Comparison of ENCODE assay signal across 14 cellular contexts in genomic region chr7:150376560-150376959, GRCh38. TPM values are rescaled to one million over a fixed set of nuclear protein-coding genes. Genes with fewer than 3 reads are reported as not detected.
DNase-seq lines count a peak whose midpoint lies in the region; ATAC-seq and TF ChIP-seq lines count a peak whose summit lies in the region.
"Had no signal": no experiment of that assay in that cellular context is flagged by ENCODE, and none has a peak within 500 bp of the region (broad histone marks: within the 10 kb centered on the region; RNA-seq: fewer than 3 reads in every experiment).

No MANE protein-coding gene starts in this region.

- peak overlapping the region; percentile 91 for H3K27ac Mint-ChIP-seq in activated T-cell treated with anti-CD3 and anti-CD28 coated beads, Interleukin-2, amount 50 U/mL, for 72 hours
- peak overlapping the region in 1 of 2 donors; percentile 79 for H3K27ac Mint-ChIP-seq in stimulated activated naive CD8-positive, alpha-beta T cell treated with anti-CD3 and anti-CD28 coated beads, Interleukin-15, amount 100 ng/mL, for 72 hours
- H3K27ac Mint-ChIP-seq: activated CD8-positive, alpha-beta memory T cell treated with anti-CD3 and anti-CD28 coated beads, Interleukin-2, amount 10 ng/mL, durations not matched to agents 7 days and 5 days had no signal

- peaks cover 2% of the 10 kb centered on the region in 2 donors for H3K36me3 Mint-ChIP-seq in activated T-cell treated with anti-CD3 and anti-CD28 coated beads, Interleukin-2, amount 50 U/mL, for 72 hours (ENCODE audit: insufficient read depth in 2 of 2)

- H3K4me3 ChIP-seq in SJCRH30 (no peak overlapping the region), liver (ENCODE audit: low read depth in 1 of 3, low read length in 3 of 3) (no peak overlapping the region), prostate gland (no peak overlapping the region)

- H3K9me3 Mint-ChIP-seq in activated T-cell treated with anti-CD3 and anti-CD28 coated beads, Interleukin-2, amount 50 U/mL, for 72 hours = no peaks in the 10 kb centered on the region
- no peaks in the 10 kb centered on the region for H3K9me3 Mint-ChIP-seq in stimulated activated naive CD8-positive, alpha-beta T cell treated with anti-CD3 and anti-CD28 coated beads, Interleukin-15, amount 100 ng/mL, for 72 hours

- no peak for DNase-seq in activated T-cell treated with anti-CD3 and anti-CD28 coated beads, Interleukin-2, amount 50 U/mL, for 72 hours
- no peak for DNase-seq in activated T-cell treated with anti-CD3 and anti-CD28 coated beads, Interleukin-2, amount 50 U/mL, for 1 hour
- DNase-seq in SJCRH30 (peak in 1 of 2 experiments; percentile 39), prostate gland (ENCODE audit: low spot score) (no peak), mucosa of gallbladder (ENCODE audit: low spot score) (no peak)
- DNase-seq in stimulated activated naive CD8-positive, alpha-beta T cell treated with anti-CD3 and anti-CD28 coated beads, Interleukin-15, amount 100 ng/mL, for 72 hours = no peak
- DNase-seq: activated CD8-positive, alpha-beta memory T cell treated with anti-CD3 and anti-CD28 coated beads, Interleukin-2, amount 10 ng/mL, durations not matched to agents 7 days and 5 days; cerebellar nuclear complex; HCEC 1CT; left cardiac atrium; NCI-H446 treated with DMSO at 0.1 percent for 48 hours; SK-N-SH had no signal

- peak overlapping the region; percentile 67 to 83 for H3K4me3 Mint-ChIP-seq in activated T-cell treated with anti-CD3 and anti-CD28 coated beads, Interleukin-2, amount 50 U/mL, for 72 hours
- peak overlapping the region; percentile 73 to 79 for H3K4me3 Mint-ChIP-seq in stimulated activated naive CD8-positive, alpha-beta T cell treated with anti-CD3 and anti-CD28 coated beads, Interleukin-15, amount 100 ng/mL, for 72 hours
- H3K4me3 Mint-ChIP-seq: activated CD8-positive, alpha-beta memory T cell treated with anti-CD3 and anti-CD28 coated beads, Interleukin-2, amount 10 ng/mL, durations not matched to agents 7 days and 5 days had no signal

- H3K9ac ChIP-seq in liver (ENCODE audit: low read depth in 1 of 2, low read length in 2 of 2) = no peak overlapping the region
- H3K9ac ChIP-seq: SK-N-SH had no signal

- peaks cover 29% of the 10 kb centered on the region for H3K36me3 ChIP-seq in SJCRH30
- H3K36me3 ChIP-seq in liver (ENCODE audit: control insufficient read depth in 4 of 4, insufficient read depth in 3 of 4, low read depth in 1 of 4, low read length in 3 of 4) = peaks cover 6 to 15% (median 10%) of the 10 kb centered on the region in 4 donors
- H3K36me3 ChIP-seq in prostate gland = no peaks in the 10 kb centered on the region

- ATAC-seq in activated T-cell treated with anti-CD3 and anti-CD28 coated beads, Interleukin-2, amount 50 U/mL, for 72 hours (replicated peaks in 1 of 2) = no peak
- no peak for ATAC-seq in stimulated activated naive CD8-positive, alpha-beta T cell treated with anti-CD3 and anti-CD28 coated beads, Interleukin-15, amount 100 ng/mL, for 72 hours
- no peak for ATAC-seq in GM18870 (IDR thresholded peaks at IDR 0.05; ENCODE audit: unreplicated experiment)
- ATAC-seq: activated CD8-positive, alpha-beta memory T cell treated with anti-CD3 and anti-CD28 coated beads, Interleukin-2, amount 10 ng/mL, durations not matched to agents 7 days and 5 days; left cardiac atrium had no signal

- peaks cover 60% of the 10 kb centered on the region for H3K4me1 Mint-ChIP-seq in activated T-cell treated with anti-CD3 and anti-CD28 coated beads, Interleukin-2, amount 50 U/mL, for 72 hours (ENCODE audit: low read depth)
- H3K4me1 Mint-ChIP-seq in stimulated activated naive CD8-positive, alpha-beta T cell treated with anti-CD3 and anti-CD28 coated beads, Interleukin-15, amount 100 ng/mL, for 72 hours = peaks cover 79% of the 10 kb centered on the region

- no peaks in the 10 kb centered on the region for H3K27me3 ChIP-seq in SJCRH30
- H3K27me3 ChIP-seq in liver (ENCODE audit: control insufficient read depth in 4 of 4, insufficient read depth in 4 of 4, low read length in 3 of 4) = no peaks in the 10 kb centered on the region
- no peaks in the 10 kb centered on the region for H3K27me3 ChIP-seq in prostate gland (replicated peaks; ENCODE audit: insufficient read depth)

- TF ChIP-seq CTCF in liver (IDR thresholded peaks at IDR 0.05; ENCODE audit: low read depth, low read length, missing input control) = no peak
- TF ChIP-seq CTCF in prostate gland (IDR thresholded peaks at IDR 0.05) = no peak

- H3K9me3 ChIP-seq in SJCRH30 (replicated peaks) (no peaks in the 10 kb centered on the region), liver (ENCODE audit: control insufficient read depth in 4 of 4, low read length in 3 of 4) (no peaks in the 10 kb centered on the region), prostate gland (no peaks in the 10 kb centered on the region)
- H3K9me3 ChIP-seq: SK-N-SH had no signal

- no peak for TF ChIP-seq POLR2A in prostate gland (IDR thresholded peaks at IDR 0.05)

- intact Hi-C loops in prostate gland (cut with DNase I) = no loop called here

- TF ChIP-seq RAD21 in liver (IDR thresholded peaks at IDR 0.05) = no peak

- H3K4me1 ChIP-seq in SJCRH30 = peaks cover 29% of the 10 kb centered on the region
- H3K4me1 ChIP-seq in liver (ENCODE audit: control insufficient read depth in 4 of 4, insufficient read depth in 4 of 4, low read length in 3 of 4) = peaks cover 21 to 58% (median 47%) of the 10 kb centered on the region in 4 donors
- H3K4me1 ChIP-seq in prostate gland (replicated peaks) = peaks cover 18% of the 10 kb centered on the region

- peak overlapping the region; percentile 1; the same call in 1 of the 2 replicates for H3K27ac ChIP-seq in SJCRH30
- peak overlapping the region; percentile 35 to 49 for H3K27ac ChIP-seq in liver (ENCODE audit: low read depth in 1 of 2, low read length in 2 of 2)
- peak overlapping the region in 1 of 2 donors; percentile 9 for H3K27ac ChIP-seq in prostate gland

- WGBS in liver = 38% methylated on average over 6 of the region's 6 CpGs
- 83% methylated on average over 6 of the region's 6 CpGs for WGBS in prostate gland

- no peaks in the 10 kb centered on the region for H3K27me3 Mint-ChIP-seq in activated T-cell treated with anti-CD3 and anti-CD28 coated beads, Interleukin-2, amount 50 U/mL, for 72 hours (ENCODE audit: low read depth)
- no peaks in the 10 kb centered on the region for H3K27me3 Mint-ChIP-seq in stimulated activated naive CD8-positive, alpha-beta T cell treated with anti-CD3 and anti-CD28 coated beads, Interleukin-15, amount 100 ng/mL, for 72 hours
- H3K27me3 Mint-ChIP-seq: activated CD8-positive, alpha-beta memory T cell treated with anti-CD3 and anti-CD28 coated beads, Interleukin-2, amount 10 ng/mL, durations not matched to agents 7 days and 5 days had no signal

TF ChIP-seq in liver, 16 proteins besides CTCF, POLR2A, EP300 and RAD21:
- TF ChIP-seq MAX (IDR thresholded peaks at IDR 0.05) = no peak
- no peak for TF ChIP-seq SP1 (IDR thresholded peaks at IDR 0.05)
- no peak for TF ChIP-seq YY1 (IDR thresholded peaks at IDR 0.05)
- TF ChIP-seq HNF4A (conservative IDR thresholded peaks at IDR 0.05) = peak; percentile 18 to 28
- TF ChIP-seq RXRA (IDR thresholded peaks at IDR 0.05) = no peak
- TF ChIP-seq, protein P1, sequence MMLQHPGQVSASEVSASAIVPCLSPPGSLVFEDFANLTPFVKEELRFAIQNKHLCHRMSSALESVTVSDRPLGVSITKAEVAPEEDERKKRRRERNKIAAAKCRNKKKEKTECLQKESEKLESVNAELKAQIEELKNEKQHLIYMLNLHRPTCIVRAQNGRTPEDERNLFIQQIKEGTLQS (IDR thresholded peaks at IDR 0.05) = no peak
TF ChIP-seq in liver: peak in this region for 1.

RNA-seq across cellular contexts. Expression of gene ZNF775, which starts 2.6 kb away (rescaled TPM):
- 1 to 10 TPM; 6.5 to 8.2 TPM for total RNA-seq in activated T-cell treated with anti-CD3 and anti-CD28 coated beads, Interleukin-2, amount 50 U/mL, for 72 hours
- 8.1 and 9.5 TPM in 2 replicates for total RNA-seq in SJCRH30 (2014; rRNA removed; shearing (Covaris generic))
- total RNA-seq in liver (1 to 10 TPM in 1 of 2 donors, under 1 TPM in 1; 0.33 to 3.1 TPM), prostate gland (10 to 100 TPM; 14.4 to 14.8 TPM), mucosa of gallbladder (9.4 TPM)
- under 1 TPM; 0.08 to 0.72 TPM for polyA plus RNA-seq in liver

RNA-seq across cellular contexts. Expression of gene REPIN1, which starts 7.9 kb away (rescaled TPM):
- total RNA-seq in activated T-cell treated with anti-CD3 and anti-CD28 coated beads, Interleukin-2, amount 50 U/mL, for 72 hours = 10 to 100 TPM; 53.6 to 73.7 TPM
- 174 and 183 TPM in 2 replicates for total RNA-seq in SJCRH30 (2014; rRNA removed; shearing (Covaris generic))
- total RNA-seq in liver = 100 to 1,000 TPM in 1 of 2 donors, 10 to 100 TPM in 1; 44.4 to 118 TPM
- 10 to 100 TPM; 17.1 to 65.8 TPM for polyA plus RNA-seq in liver
- 100 to 1,000 TPM; 150 to 171 TPM for total RNA-seq in prostate gland
- 145 TPM for total RNA-seq in mucosa of gallbladder

RNA-seq across cellular contexts. Expression of gene RARRES2, which starts 35.1 kb away (rescaled TPM):
- total RNA-seq in activated T-cell treated with anti-CD3 and anti-CD28 coated beads, Interleukin-2, amount 50 U/mL, for 72 hours = not detected
- 68.1 and 89.7 TPM in 2 replicates for total RNA-seq in SJCRH30 (2014; rRNA removed; shearing (Covaris generic))
- 100 to 1,000 TPM; 149 to 437 TPM for total RNA-seq in liver
- 1,000 to 10,000 TPM; 1,248 to 1,915 TPM for polyA plus RNA-seq in liver
- 10 to 100 TPM; 98.8 to 99.8 TPM for total RNA-seq in prostate gland
- 143 TPM for total RNA-seq in mucosa of gallbladder
- total RNA-seq: activated CD8-positive, alpha-beta memory T cell treated with anti-CD3 and anti-CD28 coated beads, Interleukin-2, amount 10 ng/mL, durations not matched to agents 7 days and 5 days had no signal

RNA-seq across cellular contexts. Expression of gene ACTR3C, which starts 53.2 kb away (rescaled TPM):
- total RNA-seq in activated T-cell treated with anti-CD3 and anti-CD28 coated beads, Interleukin-2, amount 50 U/mL, for 72 hours = 10 to 100 TPM in 1 of 2 donors, 1 to 10 TPM in 1; 6.3 to 13.0 TPM
- total RNA-seq in SJCRH30 (2014; rRNA removed; shearing (Covaris generic)) = 1.7 and 4.6 TPM in 2 replicates
- total RNA-seq in liver (10 to 100 TPM in 1 of 2 donors, 1 to 10 TPM in 1; 3.0 to 61.7 TPM), prostate gland (10 to 100 TPM; 10.7 to 15.1 TPM), mucosa of gallbladder (22.4 TPM)
- polyA plus RNA-seq in liver = 10 to 100 TPM; 26.6 to 30.1 TPM

RNA-seq across cellular contexts. Expression of gene LRRC61, which starts 53.4 kb away (rescaled TPM):
- total RNA-seq in activated T-cell treated with anti-CD3 and anti-CD28 coated beads, Interleukin-2, amount 50 U/mL, for 72 hours = 10 to 100 TPM; 37.1 to 37.3 TPM
- not detected in 2 replicates for total RNA-seq in SJCRH30 (2014; rRNA removed; shearing (Covaris generic))
- total RNA-seq in liver = 10 to 100 TPM; 12.0 to 17.2 TPM
- 10 to 100 TPM; 13.9 to 21.0 TPM for polyA plus RNA-seq in liver
- total RNA-seq in prostate gland = 10 to 100 TPM; 25.8 to 34.4 TPM
- total RNA-seq in mucosa of gallbladder = 11.7 TPM

Comparison
In these comparisons a context has a peak if more than half of its experiments do, and no peak if none do; other contexts are left out.
1. RNA of gene RARRES2, which starts 35.1 kb away (total RNA-seq): 149 to 437 TPM in liver, 143 TPM in mucosa of gallbladder (single experiment), 98.8 to 99.8 TPM in prostate gland and 68.1 to 89.7 TPM in SJCRH30; not detected in activated T-cell treated with anti-CD3 and anti-CD28 coated beads, Interleukin-2, amount 50 U/mL, for 72 hours; every median in the first group is over 10 times any median in the second.